In genomic region chr2:189633392-189633811, GRCh38 we compare ENCODE assay signal across 11 cellular contexts. TPM values are rescaled to one million over a fixed set of nuclear protein-coding genes. Genes with fewer than 3 reads are reported as not detected.
DNase-seq lines count a peak whose midpoint lies in the region; ATAC-seq, FAIRE-seq and TF ChIP-seq lines count a peak whose summit lies in the region.
"Had no signal": no experiment of that assay in that cellular context is flagged by ENCODE, and none has a peak within 500 bp of the region (broad histone marks: within the 10 kb centered on the region; RNA-seq: fewer than 3 reads in every experiment).

No MANE protein-coding gene starts in this region.

- H3K4me3 Mint-ChIP-seq in T-helper 17 cell = no peak overlapping the region

- no peak overlapping the region for H3K27ac Mint-ChIP-seq in T-helper 17 cell

- peaks cover 6% of the 10 kb centered on the region for H3K4me1 Mint-ChIP-seq in T-helper 17 cell

- POLR2A ChIA-PET in RWPE1 (lab: Yijun Ruan, JAX; ENCODE audit: low non-redundant PET) = no interaction called here

- peak; percentile 74 for TF ChIP-seq CTCF in 22Rv1 (IDR thresholded peaks at IDR 0.05)
- peak; percentile 52 for TF ChIP-seq CTCF in cardiac muscle cell (IDR thresholded peaks at IDR 0.05; ENCODE audit: low read depth, low read length)
- no peak for TF ChIP-seq CTCF in RWPE1 (conservative IDR thresholded peaks at IDR 0.05; ENCODE audit: low read depth)

- CTCF ChIA-PET in RWPE1 (lab: Yijun Ruan, JAX) = interaction anchor here (0.6 to 0.7 kb wide), 2 partner anchors 26 to 27 kb away, joined by 3 to 5 read pairs; no protein-coding TSS in a partner anchor

- no peaks in the 10 kb centered on the region for H3K27me3 ChIP-seq in cardiac muscle cell

- H3K36me3 Mint-ChIP-seq in T-helper 17 cell (ENCODE audit: low read depth) = peaks cover 2% of the 10 kb centered on the region

- H3K27ac ChIP-seq in 22Rv1 = no peak overlapping the region
- no peak overlapping the region for H3K27ac ChIP-seq in cardiac muscle cell
- H3K27ac ChIP-seq in RWPE1 = no peak overlapping the region

- no peaks in the 10 kb centered on the region for H3K36me3 ChIP-seq in cardiac muscle cell

- DNase-seq in T-helper 17 cell (peak in 1 of 3 donors; percentile 9), cardiac muscle cell (ENCODE audit: low read depth in 1 of 2, low spot score in 1 of 2) (peak in 1 of 2 donors; percentile 52), occipital lobe (lab: John Stamatoyannopoulos, UW) (no peak), UCSD-AML1 (lab: John Stamatoyannopoulos, UW; ENCODE audit: unreplicated experiment) (no peak), RWPE1 (ENCODE audit: low spot score) (no peak)
- DNase-seq: activated CD4-positive, CD25-positive, alpha-beta regulatory T cell treated with anti-CD3 and anti-CD28 coated beads, Interleukin-2, amount 50 U/mL, for 72 hours; NCI-H187 treated with DMSO at 0.1 percent for 48 hours had no signal

- no peak overlapping the region for H3K4me3 ChIP-seq in cardiac muscle cell

- H3K9me3 ChIP-seq in T-helper 17 cell (ENCODE audit: control insufficient read depth, low read length, poor library complexity, severe bottlenecking) (no peaks in the 10 kb centered on the region), cardiac muscle cell (ENCODE audit: low read depth) (no peaks in the 10 kb centered on the region)

- peaks cover 3% of the 10 kb centered on the region for H3K4me1 ChIP-seq in cardiac muscle cell (ENCODE audit: low read depth)

- ATAC-seq in T-helper 17 cell (peak; percentile 57), HG03139 (IDR thresholded peaks at IDR 0.05; ENCODE audit: unreplicated experiment) (no peak)

- FAIRE-seq in G401.6 (lab: Jason Lieb, UNC) = peak; percentile 33
- FAIRE-seq: colon had no signal

- no peaks in the 10 kb centered on the region for H3K27me3 Mint-ChIP-seq in T-helper 17 cell

RNA-seq across cellular contexts. Expression of gene ASNSD1, which starts 27.9 kb away (rescaled TPM):
- 10 to 100 TPM; 34.2 to 40.4 TPM for total RNA-seq in T-helper 17 cell
- total RNA-seq in cardiac muscle cell = 21.8 and 25.2 TPM in 2 replicates
- 36.8 and 37.1 TPM in 2 replicates for polyA plus RNA-seq in cardiac muscle cell
- total RNA-seq in occipital lobe = 137 TPM

RNA-seq across cellular contexts. Expression of gene ANKAR, which starts 41.1 kb away (rescaled TPM):
- total RNA-seq in T-helper 17 cell (10 to 100 TPM in 1 of 2 donors, 1 to 10 TPM in 1; 8.0 to 10.0 TPM), cardiac muscle cell (1.2 and 1.4 TPM in 2 replicates), occipital lobe (55.4 TPM)
- polyA plus RNA-seq in cardiac muscle cell = 4.4 and 5.4 TPM in 2 replicates

RNA-seq across cellular contexts. Expression of gene SLC40A1, which starts 52.8 kb away (rescaled TPM):
- 10 to 100 TPM; 30.9 to 92.7 TPM for total RNA-seq in T-helper 17 cell
- 0.80 and 5.2 TPM in 2 replicates for total RNA-seq in cardiac muscle cell
- polyA plus RNA-seq in cardiac muscle cell = 7.3 and 11.5 TPM in 2 replicates
- total RNA-seq in occipital lobe = 43.0 TPM
